16 cellular contexts compared by ENCODE assay signal in genomic region chr3:9211155-9211950, GRCh38. TPM values are rescaled to one million over a fixed set of nuclear protein-coding genes. Genes with fewer than 3 reads are reported as not detected.
DNase-seq lines count a peak whose midpoint lies in the region; ATAC-seq and TF ChIP-seq lines count a peak whose summit lies in the region.
"Had no signal": no experiment of that assay in that cellular context is flagged by ENCODE, and none has a peak within 500 bp of the region (broad histone marks: within the 10 kb centered on the region; RNA-seq: fewer than 3 reads in every experiment).

No MANE protein-coding gene starts in this region.

- H3K9me3 Mint-ChIP-seq in activated T-helper 17 cell treated with anti-CD3 and anti-CD28 coated beads, Interleukin-2, amount 50 U/mL, for 72 hours: no peaks in the 10 kb centered on the region
- H3K9me3 Mint-ChIP-seq: stimulated activated naive CD8-positive, alpha-beta T cell treated with anti-CD3 and anti-CD28 coated beads, Interleukin-15, Interleukin-2, amounts not matched to agents 100 ng/mL and 50 ng/mL, for 24 hours had no signal

- TF ChIP-seq CTCF in fibroblast of the aortic adventitia (IDR thresholded peaks at IDR 0.05; ENCODE audit: insufficient read depth, low read length) (no peak), colonic mucosa (IDR thresholded peaks at IDR 0.05) (no peak)

- H3K36me3 Mint-ChIP-seq in activated T-helper 17 cell treated with anti-CD3 and anti-CD28 coated beads, Interleukin-2, amount 50 U/mL, for 72 hours (ENCODE audit: low read depth): no peaks in the 10 kb centered on the region

- no peaks in the 10 kb centered on the region for H3K27me3 Mint-ChIP-seq in activated T-helper 17 cell treated with anti-CD3 and anti-CD28 coated beads, Interleukin-2, amount 50 U/mL, for 72 hours
- H3K27me3 Mint-ChIP-seq: stimulated activated naive CD8-positive, alpha-beta T cell treated with anti-CD3 and anti-CD28 coated beads, Interleukin-15, Interleukin-2, amounts not matched to agents 100 ng/mL and 50 ng/mL, for 24 hours had no signal

- H3K4me1 Mint-ChIP-seq in activated T-helper 17 cell treated with anti-CD3 and anti-CD28 coated beads, Interleukin-2, amount 50 U/mL, for 72 hours: no peaks in the 10 kb centered on the region

- H3K9ac ChIP-seq in colonic mucosa (ENCODE audit: low read depth in 2 of 2, low read length in 2 of 2): no peak overlapping the region

- intact Hi-C loops in left colon (cut with DNase I, micrococcal nuclease): no loop called here
- intact Hi-C loops in colonic mucosa (cut with DNase I): no loop called here

- H3K4me1 ChIP-seq in thymus (ENCODE audit: control insufficient read depth, insufficient read depth, low read length): no peaks in the 10 kb centered on the region
- no peaks in the 10 kb centered on the region for H3K4me1 ChIP-seq in colonic mucosa
- H3K4me1 ChIP-seq: esophagus squamous epithelium had no signal

- peak; percentile 28 for DNase-seq in stimulated activated CD4-positive, alpha-beta T cell treated with anti-CD3 and anti-CD28 coated beads, Interleukin-1b, Interleukin-23, amount 100 ng/mL, for 48 hours
- no peak for DNase-seq in stimulated activated CD4-positive, alpha-beta T cell treated with anti-CD3 and anti-CD28 coated beads, Interleukin-2, amount 100 ng/mL, for 48 hours
- DNase-seq in fibroblast of the aortic adventitia (ENCODE audit: low read depth): peak; percentile 61
- no peak for DNase-seq in left colon
- DNase-seq in colonic mucosa: no peak
- DNase-seq: activated CD4-positive, alpha-beta T cell treated with anti-CD3 and anti-CD28 coated beads, Interleukin-2, amount 50 U/mL, for 1 hour; activated effector memory CD4-positive, alpha-beta T cell treated with Interleukin-2 at 50 U/mL for 16 hours; AML-193; esophagus squamous epithelium; stimulated activated CD4-positive, alpha-beta T cell treated with anti-CD3 and anti-CD28 coated beads, Interleukin-4, amount 100 ng/mL, for 4 hours; T-helper 1 cell had no signal

- peak; percentile 75 for ATAC-seq in activated T-helper 17 cell treated with anti-CD3 and anti-CD28 coated beads, Interleukin-2, amount 50 U/mL, for 72 hours (replicated peaks)
- ATAC-seq in HG02981 (IDR thresholded peaks at IDR 0.05; ENCODE audit: unreplicated experiment) (no peak), left colon (no peak)
- ATAC-seq: GM12878 had no signal

- no peak overlapping the region for H3K4me3 Mint-ChIP-seq in activated T-helper 17 cell treated with anti-CD3 and anti-CD28 coated beads, Interleukin-2, amount 50 U/mL, for 72 hours
- H3K4me3 Mint-ChIP-seq: stimulated activated naive CD8-positive, alpha-beta T cell treated with anti-CD3 and anti-CD28 coated beads, Interleukin-15, Interleukin-2, amounts not matched to agents 100 ng/mL and 50 ng/mL, for 24 hours had no signal

- peak overlapping the region; percentile 12 for H3K27ac ChIP-seq in thymus (ENCODE audit: low read depth)
- no peak overlapping the region for H3K27ac ChIP-seq in colonic mucosa
- H3K27ac ChIP-seq: esophagus squamous epithelium had no signal

- no peak overlapping the region for H3K4me3 ChIP-seq in fibroblast of the aortic adventitia (ENCODE audit: low read depth, low read length)
- H3K4me3 ChIP-seq in thymus (ENCODE audit: low read length): no peak overlapping the region
- no peak overlapping the region for H3K4me3 ChIP-seq in colonic mucosa
- H3K4me3 ChIP-seq: esophagus squamous epithelium, GM12878 had no signal

- H3K27me3 ChIP-seq in thymus (ENCODE audit: control insufficient read depth, insufficient read depth) (no peaks in the 10 kb centered on the region), colonic mucosa (no peaks in the 10 kb centered on the region)
- H3K27me3 ChIP-seq: esophagus squamous epithelium had no signal

- no peaks in the 10 kb centered on the region for H3K9me3 ChIP-seq in thymus (ENCODE audit: control insufficient read depth)
- no peaks in the 10 kb centered on the region for H3K9me3 ChIP-seq in colonic mucosa
- H3K9me3 ChIP-seq: esophagus squamous epithelium had no signal

- 92% methylated on average over 2 of the region's 2 CpGs for WGBS in thymus

- H3K36me3 ChIP-seq in thymus (ENCODE audit: control insufficient read depth, insufficient read depth) (no peaks in the 10 kb centered on the region), colonic mucosa (no peaks in the 10 kb centered on the region)
- H3K36me3 ChIP-seq: esophagus squamous epithelium had no signal

- H3K27ac Mint-ChIP-seq in activated T-helper 17 cell treated with anti-CD3 and anti-CD28 coated beads, Interleukin-2, amount 50 U/mL, for 72 hours: no peak overlapping the region
- H3K27ac Mint-ChIP-seq: stimulated activated naive CD8-positive, alpha-beta T cell treated with anti-CD3 and anti-CD28 coated beads, Interleukin-15, Interleukin-2, amounts not matched to agents 100 ng/mL and 50 ng/mL, for 24 hours had no signal

RNA-seq across cellular contexts. Expression of gene SRGAP3, which starts 38.1 kb away (rescaled TPM):
- 1 to 10 TPM in 1 of 2 donors, under 1 TPM in 1; 0.97 to 3.9 TPM for total RNA-seq in activated T-helper 17 cell treated with anti-CD3 and anti-CD28 coated beads, Interleukin-2, amount 50 U/mL, for 72 hours
- 4.6 and 6.1 TPM in 2 replicates for total RNA-seq in fibroblast of the aortic adventitia (ENCODE audit: low replicate concordance)
- polyA plus RNA-seq in thymus: 3.9 TPM
- 1 to 10 TPM; 7.9 to 8.0 TPM for total RNA-seq in left colon
- total RNA-seq in colonic mucosa: 1 to 10 TPM; 5.7 to 6.1 TPM

Comparison
In these comparisons a context has a peak if more than half of its experiments do, and no peak if none do; other contexts are left out.
1. DNase-seq: peak in stimulated activated CD4-positive, alpha-beta T cell treated with anti-CD3 and anti-CD28 coated beads, Interleukin-1b, Interleukin-23, amount 100 ng/mL, for 48 hours (single experiment) and fibroblast of the aortic adventitia (single experiment); none in stimulated activated CD4-positive, alpha-beta T cell treated with anti-CD3 and anti-CD28 coated beads, Interleukin-2, amount 100 ng/mL, for 48 hours (0 of 2), left colon (0 of 2) and colonic mucosa (single experiment).